ENCODE assay signal across 2 cellular contexts in genomic region chr3:105705011-105705410, GRCh38.
A peak's percentile ranks its signal among the peaks of the same experiment; 100 is the strongest.
TF ChIP-seq lines count a peak whose summit lies in the region.

No MANE protein-coding gene starts in this region.

TF ChIP-seq in IMR-90, 13 proteins besides CTCF, POLR2A, EP300 and RAD21:
- TF ChIP-seq, protein P1, sequence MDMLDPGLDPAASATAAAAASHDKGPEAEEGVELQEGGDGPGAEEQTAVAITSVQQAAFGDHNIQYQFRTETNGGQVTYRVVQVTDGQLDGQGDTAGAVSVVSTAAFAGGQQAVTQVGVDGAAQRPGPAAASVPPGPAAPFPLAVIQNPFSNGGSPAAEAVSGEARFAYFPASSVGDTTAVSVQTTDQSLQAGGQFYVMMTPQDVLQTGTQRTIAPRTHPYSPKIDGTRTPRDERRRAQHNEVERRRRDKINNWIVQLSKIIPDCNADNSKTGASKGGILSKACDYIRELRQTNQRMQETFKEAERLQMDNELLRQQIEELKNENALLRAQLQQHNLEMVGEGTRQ (IDR thresholded peaks at IDR 0.05; ENCODE audit: low read depth, low read length): no peak
- TF ChIP-seq MAFK (IDR thresholded peaks at IDR 0.05; ENCODE audit: low read depth, low read length): peak; percentile 96
- TF ChIP-seq MXI1 (IDR thresholded peaks at IDR 0.05; ENCODE audit: borderline replicate concordance, low read depth, low read length): no peak

TF ChIP-seq in K562, 482 proteins besides CTCF, POLR2A, EP300 and RAD21:
- TF ChIP-seq MEIS2 (IDR thresholded peaks at IDR 0.05; ENCODE audit: partially characterized antibody) (no peak), NFIX (CRISPR knock-in tag; IDR thresholded peaks at IDR 0.05; ENCODE audit: low read depth) (no peak), C11orf30 (IDR thresholded peaks at IDR 0.05; ENCODE audit: low read depth) (peak; percentile 39; the same call in 1 of the 2 replicates), MAFK (IDR thresholded peaks at IDR 0.05; ENCODE audit: low read length) (peak; percentile 73), MAFF (IDR thresholded peaks at IDR 0.05; ENCODE audit: low read length) (peak; percentile 62; the same call in 1 of the 2 replicates), MAFG (tag; conservative IDR thresholded peaks at IDR 0.05) (peak; percentile 54), ZNF316 (IDR thresholded peaks at IDR 0.05) (peak; percentile 78)
- TF ChIP-seq, protein P2, sequence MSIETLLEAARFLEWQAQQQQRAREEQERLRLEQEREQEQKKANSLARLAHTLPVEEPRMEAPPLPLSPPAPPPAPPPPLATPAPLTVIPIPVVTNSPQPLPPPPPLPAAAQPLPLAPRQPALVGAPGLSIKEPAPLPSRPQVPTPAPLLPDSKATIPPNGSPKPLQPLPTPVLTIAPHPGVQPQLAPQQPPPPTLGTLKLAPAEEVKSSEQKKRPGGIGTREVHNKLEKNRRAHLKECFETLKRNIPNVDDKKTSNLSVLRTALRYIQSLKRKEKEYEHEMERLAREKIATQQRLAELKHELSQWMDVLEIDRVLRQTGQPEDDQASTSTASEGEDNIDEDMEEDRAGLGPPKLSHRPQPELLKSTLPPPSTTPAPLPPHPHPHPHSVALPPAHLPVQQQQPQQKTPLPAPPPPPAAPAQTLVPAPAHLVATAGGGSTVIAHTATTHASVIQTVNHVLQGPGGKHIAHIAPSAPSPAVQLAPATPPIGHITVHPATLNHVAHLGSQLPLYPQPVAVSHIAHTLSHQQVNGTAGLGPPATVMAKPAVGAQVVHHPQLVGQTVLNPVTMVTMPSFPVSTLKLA (conservative IDR thresholded peaks at IDR 0.05): no peak
- TF ChIP-seq, protein P3, sequence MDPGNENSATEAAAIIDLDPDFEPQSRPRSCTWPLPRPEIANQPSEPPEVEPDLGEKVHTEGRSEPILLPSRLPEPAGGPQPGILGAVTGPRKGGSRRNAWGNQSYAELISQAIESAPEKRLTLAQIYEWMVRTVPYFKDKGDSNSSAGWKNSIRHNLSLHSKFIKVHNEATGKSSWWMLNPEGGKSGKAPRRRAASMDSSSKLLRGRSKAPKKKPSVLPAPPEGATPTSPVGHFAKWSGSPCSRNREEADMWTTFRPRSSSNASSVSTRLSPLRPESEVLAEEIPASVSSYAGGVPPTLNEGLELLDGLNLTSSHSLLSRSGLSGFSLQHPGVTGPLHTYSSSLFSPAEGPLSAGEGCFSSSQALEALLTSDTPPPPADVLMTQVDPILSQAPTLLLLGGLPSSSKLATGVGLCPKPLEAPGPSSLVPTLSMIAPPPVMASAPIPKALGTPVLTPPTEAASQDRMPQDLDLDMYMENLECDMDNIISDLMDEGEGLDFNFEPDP (CRISPR knock-in tag; IDR thresholded peaks at IDR 0.05): no peak
